ENCODE assay signal across 8 cellular contexts in the genomic region with DNA sequence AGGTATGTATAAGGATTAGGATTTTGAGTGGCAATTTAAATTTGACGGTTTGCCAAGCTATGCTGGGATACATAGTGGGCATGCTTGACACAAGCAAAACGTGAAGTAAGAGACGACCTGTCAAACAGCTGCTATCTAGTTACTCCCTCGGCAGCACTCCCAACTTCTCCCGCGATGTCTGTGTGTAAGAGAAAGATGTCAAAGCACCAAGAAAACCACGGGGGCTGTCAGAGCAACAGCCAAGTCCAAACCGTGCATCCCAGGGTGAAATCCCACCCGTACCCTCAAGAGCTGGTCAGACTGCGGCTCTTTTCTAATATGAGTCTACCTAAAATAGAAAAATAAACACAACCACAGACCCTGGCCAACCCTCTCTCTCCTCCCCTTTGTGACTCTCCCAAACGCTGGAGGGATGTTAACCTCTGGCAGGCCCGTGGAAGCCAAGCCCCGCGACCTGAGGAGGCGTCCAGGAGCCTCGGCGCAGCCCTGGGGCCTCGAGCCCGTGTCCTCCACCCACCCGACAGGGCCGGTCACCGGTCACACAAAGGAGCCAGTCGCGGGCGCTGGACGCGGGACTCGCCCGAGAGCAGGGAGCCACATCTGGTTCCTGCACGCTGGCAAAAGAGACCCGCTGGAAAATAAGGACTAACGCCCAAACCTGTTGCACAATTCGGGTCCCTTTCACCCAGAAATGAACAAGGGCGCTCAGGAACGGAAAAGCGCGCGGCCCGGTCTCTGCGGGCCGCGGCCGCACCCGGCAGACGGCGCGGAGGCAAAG. TPM values are rescaled to one million over a fixed set of nuclear protein-coding genes. Genes with fewer than 3 reads are reported as not detected.
DNase-seq lines count a peak whose midpoint lies in the region; ATAC-seq and TF ChIP-seq lines count a peak whose summit lies in the region.

No MANE protein-coding gene starts in this region.

- H3K27me3 Mint-ChIP-seq in neural crest cell (ENCODE audit: low read depth) = peaks cover 6% of the 10 kb centered on the region

- peak overlapping the region; percentile 96 for H3K4me3 Mint-ChIP-seq in neural crest cell

- peaks cover 2% of the 10 kb centered on the region for H3K36me3 Mint-ChIP-seq in neural crest cell (ENCODE audit: low read depth)

- peaks cover 58% of the 10 kb centered on the region for H3K4me1 Mint-ChIP-seq in neural crest cell

- ATAC-seq in GM18520 (IDR thresholded peaks at IDR 0.05; ENCODE audit: unreplicated experiment) (peak; percentile 11), HG03064 (IDR thresholded peaks at IDR 0.05; ENCODE audit: low read depth, unreplicated experiment) (peak; percentile 41)

- no peak for TF ChIP-seq CTCF in neural crest cell (conservative IDR thresholded peaks at IDR 0.05)

- no peaks in the 10 kb centered on the region for H3K9me3 Mint-ChIP-seq in neural crest cell

- peak overlapping the region; percentile 99 for H3K27ac Mint-ChIP-seq in neural crest cell (ENCODE audit: unreplicated experiment)

- DNase-seq in Ammon's horn (ENCODE audit: low spot score) (peak; percentile 50), NCI-H510A treated with DMSO at 0.1 percent for 48 hours (lab: John Stamatoyannopoulos, UW) (peak; percentile 89), germinal center (ENCODE audit: low spot score) (peak; percentile 54), neural crest cell (ENCODE audit: low read depth, low spot score) (peak; percentile 31), T-helper 9 cell (no peak)
- peak; percentile 12 for DNase-seq in activated naive CD4-positive, alpha-beta T cell treated with anti-CD3 and anti-CD28 coated beads, Interleukin-2, amount 50 U/mL, for 16 hours

RNA-seq across cellular contexts. Expression of a gene that starts 1.0 kb away (rescaled TPM):
- total RNA-seq in neural crest cell = 98.2 and 99.7 TPM in 2 replicates
